In the genomic region with DNA sequence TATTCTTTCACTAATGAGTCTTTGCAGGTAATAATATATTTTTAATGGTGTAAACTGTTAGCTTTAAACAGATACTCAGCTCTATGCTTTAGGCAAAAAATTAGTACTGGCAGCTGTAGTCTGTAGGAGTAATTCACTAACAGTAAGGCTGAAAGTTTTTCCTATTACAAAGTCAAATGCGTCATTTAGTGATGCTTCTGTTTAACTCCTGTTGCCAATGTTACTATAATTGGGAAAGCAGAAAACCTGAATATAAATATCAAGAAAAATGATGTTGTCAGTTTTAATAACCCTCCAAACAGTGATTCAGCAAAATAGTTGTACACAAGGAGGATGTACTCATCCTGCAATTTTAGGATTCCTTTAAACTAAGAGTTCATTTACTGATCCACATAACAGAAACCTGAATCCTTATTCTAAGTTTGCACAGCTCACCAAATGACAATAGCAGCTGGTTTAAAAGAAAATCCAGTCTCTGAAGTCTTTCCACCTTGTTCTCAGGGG, we compare ENCODE assay signal across 9 cellular contexts. TPM values are rescaled to one million over a fixed set of nuclear protein-coding genes. Genes with fewer than 3 reads are reported as not detected.
DNase-seq lines count a peak whose midpoint lies in the region; ATAC-seq and TF ChIP-seq lines count a peak whose summit lies in the region.
"Had no signal": no experiment of that assay in that cellular context is flagged by ENCODE, and none has a peak within 500 bp of the region (broad histone marks: within the 10 kb centered on the region; RNA-seq: fewer than 3 reads in every experiment).

No MANE protein-coding gene starts in this region.

- intact Hi-C loops in PC-9 (cut with micrococcal nuclease; ENCODE audit: unreplicated experiment) (no loop called here), esophagus muscularis mucosa (cut with DNase I) (loop anchor here (10.0 kb wide), 1 partner anchor 165 kb away; a partner anchor contains a TSS), sigmoid colon (cut with DNase I) (loop anchor here (5.0 kb wide), 1 partner anchor 178 kb away; no protein-coding TSS in a partner anchor)

- peaks cover 89% of the 10 kb centered on the region for H3K79me2 ChIP-seq in DOHH2 (ENCODE audit: control insufficient read depth, low read length)
- peaks cover 92% of the 10 kb centered on the region for H3K79me2 ChIP-seq in PC-9 (ENCODE audit: low read depth)

- H2AFZ ChIP-seq in PC-9 = no peak overlapping the region

- H3K4me3 ChIP-seq in DOHH2 (ENCODE audit: low read length) (peak overlapping the region; percentile 32), PC-9 (peak overlapping the region; percentile 16; the same call in 1 of the 2 replicates), esophagus muscularis mucosa (peak overlapping the region in 2 of 4 donors; percentile 4 to 11), sigmoid colon (no peak overlapping the region)

- peaks cover 14% of the 10 kb centered on the region for H3K36me3 Mint-ChIP-seq in stimulated activated memory B cell treated with anti-CD40 and anti-IgM and Interleukin-4, amounts not matched to agents 10 μg/mL and 1 μg/mL and 100 μg/mL, for 72 hours

- H3K27ac Mint-ChIP-seq in stimulated activated memory B cell treated with anti-CD40 and anti-IgM and Interleukin-4, amounts not matched to agents 10 μg/mL and 1 μg/mL and 100 μg/mL, for 72 hours = no peak overlapping the region

- 13% methylated on average over 1 of the region's 1 CpG for WGBS in esophagus muscularis mucosa
- WGBS in sigmoid colon, 2 donors = 69 to 88% methylated on average over 1 of the region's 1 CpG

- H3K36me3 ChIP-seq in DOHH2 (ENCODE audit: control insufficient read depth, low read length) = peaks cover 32% of the 10 kb centered on the region
- H3K36me3 ChIP-seq in PC-9 (ENCODE audit: low read depth) = peaks cover 17% of the 10 kb centered on the region; the same call in 1 of the 2 replicates
- no peaks in the 10 kb centered on the region for H3K36me3 ChIP-seq in esophagus muscularis mucosa
- no peaks in the 10 kb centered on the region for H3K36me3 ChIP-seq in sigmoid colon

- H3K27ac ChIP-seq in DOHH2 (ENCODE audit: low read depth, low read length) = peak overlapping the region; percentile 45
- peak overlapping the region; percentile 71 for H3K27ac ChIP-seq in PC-9
- peak overlapping the region; percentile 93 to 98 (median 95) for H3K27ac ChIP-seq in esophagus muscularis mucosa (replicated peaks in 1 of 4)
- H3K27ac ChIP-seq in sigmoid colon = peak overlapping the region; percentile 91 to 95 (median 94)

- peak; percentile 10 for TF ChIP-seq EP300 in esophagus muscularis mucosa (IDR thresholded peaks at IDR 0.05)
- peak; percentile 80 to 97 (median 90) for TF ChIP-seq EP300 in sigmoid colon (IDR thresholded peaks at IDR 0.05)

- H3K4me2 ChIP-seq in DOHH2 (ENCODE audit: low read length) = peak overlapping the region; percentile 50
- H3K4me2 ChIP-seq in PC-9 = peak overlapping the region; percentile 93

- no peak for ATAC-seq in stimulated activated memory B cell treated with anti-CD40 and anti-IgM and Interleukin-4, amounts not matched to agents 10 μg/mL and 1 μg/mL and 100 μg/mL, for 72 hours
- ATAC-seq in GM19351 (IDR thresholded peaks at IDR 0.05; ENCODE audit: unreplicated experiment) = no peak

- CTCF ChIA-PET in PC-9 (lab: Charles Lee) = no interaction called here

- no peak for TF ChIP-seq CTCF in DOHH2 (IDR thresholded peaks at IDR 0.05; ENCODE audit: low read depth, low read length, poor library complexity, severe bottlenecking)
- TF ChIP-seq CTCF in PC-9 (conservative IDR thresholded peaks at IDR 0.05) = no peak
- TF ChIP-seq CTCF in esophagus muscularis mucosa (IDR thresholded peaks at IDR 0.05) = no peak
- no peak for TF ChIP-seq CTCF in sigmoid colon (IDR thresholded peaks at IDR 0.05)

- no peaks in the 10 kb centered on the region for H3K9me3 ChIP-seq in DOHH2 (ENCODE audit: control insufficient read depth, insufficient read depth, low read length)
- no peaks in the 10 kb centered on the region for H3K9me3 ChIP-seq in PC-9 (ENCODE audit: insufficient read depth, low read depth)
- H3K9me3 ChIP-seq in esophagus muscularis mucosa = no peaks in the 10 kb centered on the region
- no peaks in the 10 kb centered on the region for H3K9me3 ChIP-seq in sigmoid colon

- H3K9me3 Mint-ChIP-seq in stimulated activated memory B cell treated with anti-CD40 and anti-IgM and Interleukin-4, amounts not matched to agents 10 μg/mL and 1 μg/mL and 100 μg/mL, for 72 hours = no peaks in the 10 kb centered on the region

- peaks cover under 1% of the 10 kb centered on the region for H3K27me3 Mint-ChIP-seq in stimulated activated memory B cell treated with anti-CD40 and anti-IgM and Interleukin-4, amounts not matched to agents 10 μg/mL and 1 μg/mL and 100 μg/mL, for 72 hours

- H3K4me1 ChIP-seq in DOHH2 (ENCODE audit: control insufficient read depth, low read length) (peaks cover 49% of the 10 kb centered on the region), PC-9 (replicated peaks; ENCODE audit: insufficient read depth) (peaks cover 63% of the 10 kb centered on the region), esophagus muscularis mucosa (peaks cover 28 to 85% (median 83%) of the 10 kb centered on the region in 4 donors), sigmoid colon (peaks cover 0 to 81% (median 75%) of the 10 kb centered on the region in 4 donors)

- TF ChIP-seq POLR2A in esophagus muscularis mucosa (IDR thresholded peaks at IDR 0.05; ENCODE audit: low read depth) = no peak
- no peak for TF ChIP-seq POLR2A in sigmoid colon (IDR thresholded peaks at IDR 0.05)

- H3K9me2 ChIP-seq in DOHH2 (replicated peaks; ENCODE audit: control insufficient read depth, low read length) = no peaks in the 10 kb centered on the region
- no peaks in the 10 kb centered on the region for H3K9me2 ChIP-seq in PC-9 (ENCODE audit: insufficient read depth)

- POLR2A ChIA-PET in PC-9 (lab: Charles Lee; ENCODE audit: unreplicated experiment) = interaction anchor here (0.5 to 0.6 kb wide), 2 partner anchors 27 to 163 kb away, joined by 3 read pairs; no protein-coding TSS in a partner anchor

- H3K4me1 Mint-ChIP-seq in stimulated activated memory B cell treated with anti-CD40 and anti-IgM and Interleukin-4, amounts not matched to agents 10 μg/mL and 1 μg/mL and 100 μg/mL, for 72 hours = peaks cover 29% of the 10 kb centered on the region

- DNase-seq in PC-9 (no peak), esophagus muscularis mucosa (ENCODE audit: extremely low spot score) (no peak), sigmoid colon (no peak), hippocampal formation (lab: John Stamatoyannopoulos, UW) (no peak), MV-4-11 (lab: John Stamatoyannopoulos, UW) (no peak)
- DNase-seq: activated CD8-positive, alpha-beta memory T cell treated with anti-CD3 and anti-CD28 coated beads for 24 hours had no signal

- H4K20me1 ChIP-seq in DOHH2 (ENCODE audit: control insufficient read depth, insufficient read depth, low read depth, low read length) (no peaks in the 10 kb centered on the region), PC-9 (ENCODE audit: insufficient read depth) (no peaks in the 10 kb centered on the region; the same call in none of the 2 replicates)

- H3F3A ChIP-seq in DOHH2 (ENCODE audit: control insufficient read depth, insufficient read depth) = peaks cover 11% of the 10 kb centered on the region
- H3F3A ChIP-seq in PC-9 (ENCODE audit: insufficient read depth, low read depth) = peaks cover 42% of the 10 kb centered on the region

- H3K27me3 ChIP-seq in DOHH2 (ENCODE audit: control insufficient read depth, low read length) = no peaks in the 10 kb centered on the region; the same call in 1 of the 2 replicates
- H3K27me3 ChIP-seq in PC-9 (ENCODE audit: insufficient read depth, low read depth) = no peaks in the 10 kb centered on the region
- no peaks in the 10 kb centered on the region for H3K27me3 ChIP-seq in esophagus muscularis mucosa
- H3K27me3 ChIP-seq in sigmoid colon = no peaks in the 10 kb centered on the region

- no peak overlapping the region for H3K4me3 Mint-ChIP-seq in stimulated activated memory B cell treated with anti-CD40 and anti-IgM and Interleukin-4, amounts not matched to agents 10 μg/mL and 1 μg/mL and 100 μg/mL, for 72 hours

- no TSS peak for BruUV-seq in PC-9 (replicated peaks; lab: Mats Ljungman, UMichigan)

RNA-seq across cellular contexts. Expression of a gene that starts 4.3 kb away (rescaled TPM):
- 29.3 and 34.0 TPM in 2 replicates for total RNA-seq in PC-9 (2021)
- total RNA-seq in esophagus muscularis mucosa = 10 to 100 TPM; 37.0 to 54.0 (median 39.5) TPM
- 10 to 100 TPM; 20.3 to 32.3 (median 24.4) TPM for total RNA-seq in sigmoid colon
- polyA plus RNA-seq in sigmoid colon = 10 to 100 TPM; 14.6 to 22.7 (median 21.0) TPM

Comparison
In these comparisons a context has a peak if more than half of its experiments do, and no peak if none do; other contexts are left out.
1. H3K27ac ChIP-seq: peak in every context shown above with its lines; median percentile 95 in esophagus muscularis mucosa; 94 in sigmoid colon; 71 in PC-9; 45 in DOHH2.
2. H3K4me3 ChIP-seq: peak in DOHH2 (single experiment) and PC-9 (single experiment); none in sigmoid colon (0 of 4).